In the genomic region with DNA sequence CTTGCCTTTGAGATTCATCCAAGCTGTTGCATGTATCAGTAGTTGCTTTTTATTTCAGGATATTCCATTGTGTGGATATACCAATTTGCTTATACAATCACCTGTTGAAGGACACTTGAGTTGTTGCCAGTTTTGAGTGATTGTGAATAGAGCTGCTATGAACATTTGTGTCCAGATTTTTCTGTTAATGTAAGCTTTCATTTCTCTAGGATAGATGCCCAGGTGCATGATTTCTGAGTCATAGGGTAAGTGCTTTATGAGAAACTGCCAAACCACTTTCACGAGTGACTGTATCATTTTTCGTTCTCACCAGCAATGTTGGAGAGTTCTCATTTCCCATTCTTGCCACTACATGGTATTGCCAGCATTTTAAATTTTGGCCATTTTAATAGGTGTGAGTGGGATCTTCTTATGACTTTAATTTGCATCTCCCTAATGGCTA, we compare ENCODE assay signal across 8 cellular contexts.
DNase-seq lines count a peak whose midpoint lies in the region; ATAC-seq and TF ChIP-seq lines count a peak whose summit lies in the region.

No MANE protein-coding gene starts in this region.

- ATAC-seq in GM18502 (IDR thresholded peaks at IDR 0.05; ENCODE audit: poor library complexity, unreplicated experiment) (peak; percentile 78), GM21825 (IDR thresholded peaks at IDR 0.05; ENCODE audit: unreplicated experiment) (peak; percentile 75)

- H3K9me3 ChIP-seq in MM.1S (replicated peaks; ENCODE audit: insufficient read depth, low read length): no peaks in the 10 kb centered on the region

- no peaks in the 10 kb centered on the region; the same call in 1 of the 2 replicates for H3K79me2 ChIP-seq in MM.1S (ENCODE audit: low read length)

- no peak overlapping the region for H3K9ac ChIP-seq in MM.1S (ENCODE audit: low read length)

- H3K27me3 ChIP-seq in MM.1S (replicated peaks; ENCODE audit: insufficient read depth, low read length) (no peaks in the 10 kb centered on the region), H7 (ENCODE audit: control insufficient read depth, insufficient read depth, low read length) (no peaks in the 10 kb centered on the region)

- H3K27ac ChIP-seq in MM.1S (ENCODE audit: low read length): no peak overlapping the region

- DNase-seq in MM.1S: peak; percentile 16
- peak; percentile 63 for DNase-seq in epithelial cell of esophagus (ENCODE audit: low read depth)
- DNase-seq in head of caudate nucleus: no peak
- DNase-seq in AML-193 (lab: John Stamatoyannopoulos, UW): no peak
- DNase-seq in H7: no peak
- no peak for DNase-seq in putamen (ENCODE audit: low spot score)

- H4K20me1 ChIP-seq in MM.1S (ENCODE audit: insufficient read depth, low read length): no peaks in the 10 kb centered on the region

- H3K4me3 ChIP-seq in MM.1S (ENCODE audit: low read length): no peak overlapping the region
- H3K4me3 ChIP-seq in epithelial cell of esophagus (ENCODE audit: low read length): no peak overlapping the region
- H3K4me3 ChIP-seq in H7 (ENCODE audit: insufficient read depth, low read depth, low read length): no peak overlapping the region

- TF ChIP-seq CTCF in MM.1S (IDR thresholded peaks at IDR 0.05; ENCODE audit: low read length) (no peak), epithelial cell of esophagus (IDR thresholded peaks at IDR 0.05; ENCODE audit: insufficient read depth, low read depth, low read length, missing control alignments) (no peak)

- no peak overlapping the region for H3K4me2 ChIP-seq in MM.1S (ENCODE audit: low read depth, low read length)

- H3F3A ChIP-seq in MM.1S (ENCODE audit: insufficient read depth, low read length): no peaks in the 10 kb centered on the region; the same call in 1 of the 2 replicates

- H2AFZ ChIP-seq in MM.1S (ENCODE audit: low read length): no peak overlapping the region

- H3K36me3 ChIP-seq in MM.1S (replicated peaks; ENCODE audit: insufficient read depth, low read length) (no peaks in the 10 kb centered on the region), H7 (replicated peaks; ENCODE audit: control insufficient read depth, insufficient read depth, low read length) (no peaks in the 10 kb centered on the region)

- H3K9me2 ChIP-seq in MM.1S (replicated peaks; ENCODE audit: insufficient read depth, low read length): no peaks in the 10 kb centered on the region

- intact Hi-C loops in head of caudate nucleus (cut with DNase I): no loop called here

- H3K4me1 ChIP-seq in MM.1S (ENCODE audit: low read length): peaks cover 11% of the 10 kb centered on the region

Comparison
In these comparisons a context has a peak if more than half of its experiments do, and no peak if none do; other contexts are left out.
1. DNase-seq: peak in MM.1S (single experiment) and epithelial cell of esophagus (single experiment); none in head of caudate nucleus (0 of 42), AML-193 (0 of 2), H7 (single experiment) and putamen (single experiment).